In genomic region chr2:238425505-238425978, GRCh38 we compare ENCODE assay signal across 8 cellular contexts. TPM values are rescaled to one million over a fixed set of nuclear protein-coding genes. Genes with fewer than 3 reads are reported as not detected.
DNase-seq lines count a peak whose midpoint lies in the region; ATAC-seq, FAIRE-seq and TF ChIP-seq lines count a peak whose summit lies in the region.

No MANE protein-coding gene starts in this region.

- H3K9ac ChIP-seq in HCT116 (ENCODE audit: low read length) (peak overlapping the region; percentile 87), adipocyte (ENCODE audit: low read length) (no peak overlapping the region), mucosa of rectum (ENCODE audit: low read depth in 1 of 2, low read length in 2 of 2) (peak overlapping the region in 1 of 2 donors; percentile 82)

- H3K4me2 ChIP-seq in HCT116 (ENCODE audit: low read length), result peak overlapping the region; percentile 87

- CTCF ChIA-PET in AG04450 (lab: Charles Lee) (no interaction called here), HCT116 (lab: Charles Lee) (no interaction called here)

- H3K4me3 ChIP-seq in AG04450 (ENCODE audit: low read depth, low read length) (peak overlapping the region; percentile 95), HCT116 (replicated peaks in 1 of 2; ENCODE audit: low read depth in 1 of 2, low read length in 2 of 2) (peak overlapping the region; percentile 95 to 96), adipocyte (ENCODE audit: low read length) (peak overlapping the region; percentile 94), mucosa of rectum (ENCODE audit: low read length in 2 of 2) (peak overlapping the region; percentile 82 to 94)

- no peak for FAIRE-seq in GM19239 (lab: Jason Lieb, UNC)
- no peak for FAIRE-seq in D721Med (lab: Jason Lieb, UNC)

- ATAC-seq in HCT116 (no peak), GM18861 (IDR thresholded peaks at IDR 0.05; ENCODE audit: unreplicated experiment) (no peak)

- no peaks in the 10 kb centered on the region for H3K9me2 ChIP-seq in HCT116 (ENCODE audit: insufficient read depth)

- H3K79me2 ChIP-seq in HCT116 (ENCODE audit: insufficient read depth, low read length), result peaks cover 35% of the 10 kb centered on the region

- no peaks in the 10 kb centered on the region for H3K27me3 ChIP-seq in AG04450 (ENCODE audit: control insufficient read depth, insufficient read depth, low read length)
- H3K27me3 ChIP-seq in HCT116 (ENCODE audit: insufficient read depth, low read length), result no peaks in the 10 kb centered on the region
- H3K27me3 ChIP-seq in adipocyte (replicated peaks; ENCODE audit: control insufficient read depth, insufficient read depth, low read length), result no peaks in the 10 kb centered on the region
- H3K27me3 ChIP-seq in mucosa of rectum (ENCODE audit: control insufficient read depth in 2 of 2, insufficient read depth in 2 of 2, low read length in 2 of 2), result no peaks in the 10 kb centered on the region

- TF ChIP-seq CTCF in AG04450 (IDR thresholded peaks at IDR 0.05; ENCODE audit: low read depth, low read length) (no peak), HCT116 (IDR thresholded peaks at IDR 0.05 in 2 of 3, conservative IDR thresholded peaks at IDR 0.05 in 1 of 3; ENCODE audit: borderline replicate concordance in 1 of 3, insufficient read depth in 1 of 3, low read depth in 2 of 3, low read length in 2 of 3) (no peak), D721Med (IDR thresholded peaks at IDR 0.05; ENCODE audit: insufficient read depth, missing control alignments) (no peak)

- H3K4me1 ChIP-seq in HCT116 (ENCODE audit: control insufficient read depth in 1 of 2, insufficient read depth in 2 of 2, low read length in 2 of 2) (peaks cover 17 to 20% of the 10 kb centered on the region in 2 experiments), adipocyte (ENCODE audit: control insufficient read depth, insufficient read depth, low read length) (peaks cover 51% of the 10 kb centered on the region), mucosa of rectum (ENCODE audit: control insufficient read depth in 2 of 2, insufficient read depth in 2 of 2, low read length in 2 of 2) (peaks cover 17% of the 10 kb centered on the region in 2 donors)

- intact Hi-C loops in HCT116 (cut with micrococcal nuclease), result no loop called here

- RAD21 ChIA-PET in HCT116 (lab: Charles Lee; ENCODE audit: low non-redundant PET in 1 of 2, low total read pairs in 2 of 2, uncharacterized antibody in 2 of 2, unreplicated experiment in 2 of 2), result no interaction called here

- H3K36me3 ChIP-seq in HCT116 (ENCODE audit: control insufficient read depth in 1 of 2, insufficient read depth in 2 of 2, low read length in 2 of 2), result peaks cover 0 to 8% of the 10 kb centered on the region in 2 experiments; a peak in 2 of 4 replicates
- peaks cover 2% of the 10 kb centered on the region for H3K36me3 ChIP-seq in adipocyte (ENCODE audit: control insufficient read depth, insufficient read depth, low read length, severe bottlenecking)
- H3K36me3 ChIP-seq in mucosa of rectum (ENCODE audit: control insufficient read depth in 2 of 2, insufficient read depth in 2 of 2, low read length in 2 of 2), result peaks cover 0 to 7% of the 10 kb centered on the region in 2 donors

- no peak overlapping the region for H2AFZ ChIP-seq in HCT116 (ENCODE audit: low read depth, low read length, poor library complexity, severe bottlenecking)

- H3K9me3 ChIP-seq in AG04450 (ENCODE audit: control insufficient read depth, insufficient read depth, low read length) (peaks cover under 1% of the 10 kb centered on the region), HCT116 (ENCODE audit: control insufficient read depth in 1 of 2, insufficient read depth in 1 of 2, low read depth in 1 of 2, low read length in 2 of 2) (peaks cover 2% of the 10 kb centered on the region in 2 experiments; a peak in 2 of 4 replicates), adipocyte (ENCODE audit: control insufficient read depth, low read length) (no peaks in the 10 kb centered on the region), mucosa of rectum (ENCODE audit: control insufficient read depth in 2 of 2, low read length in 2 of 2) (peaks cover 0 to 4% of the 10 kb centered on the region in 2 donors)

- TF ChIP-seq POLR2A in HCT116 (IDR thresholded peaks at IDR 0.05; ENCODE audit: borderline replicate concordance, extremely low read depth, insufficient read depth, insufficient read length), result no peak

- no peak for TF ChIP-seq RAD21 in HCT116 (IDR thresholded peaks at IDR 0.05; ENCODE audit: low read depth)

- DNase-seq in AG04450 (ENCODE audit: low read depth, low spot score), result no peak
- no peak for DNase-seq in HCT116 (ENCODE audit: low read depth, low spot score)
- DNase-seq in adipocyte (ENCODE audit: low read depth), result no peak
- DNase-seq in GM19239 (ENCODE audit: insufficient read length, low spot score), result no peak
- no peak for DNase-seq in T1000 (lab: John Stamatoyannopoulos, UW)
- DNase-seq in D721Med (ENCODE audit: insufficient read length, low spot score), result no peak

- no peaks in the 10 kb centered on the region for H4K20me1 ChIP-seq in HCT116 (ENCODE audit: insufficient read depth)

- POLR2A ChIA-PET in AG04450 (lab: Yijun Ruan, JAX) (no interaction called here), HCT116 (lab: Charles Lee) (no interaction called here)

- BruUV-seq in HCT116 (replicated peaks; lab: Mats Ljungman, UMichigan), result no TSS peak

- H3K27ac ChIP-seq in AG04450 (ENCODE audit: low read depth, low read length) (peak overlapping the region; percentile 97), HCT116 (ENCODE audit: low read depth, low read length) (peak overlapping the region; percentile 98), mucosa of rectum (ENCODE audit: low read depth in 2 of 2, low read length in 2 of 2) (peak overlapping the region in 1 of 2 donors; percentile 96)

TF ChIP-seq in HCT116, 20 proteins besides CTCF, POLR2A, EP300 and RAD21:
- TF ChIP-seq CBX3 (IDR thresholded peaks at IDR 0.05; ENCODE audit: low read depth), result no peak
- no peak for TF ChIP-seq SP1 (IDR thresholded peaks at IDR 0.05; ENCODE audit: low read depth)
- TF ChIP-seq SIN3A (IDR thresholded peaks at IDR 0.05; ENCODE audit: low read depth), result no peak
- no peak for TF ChIP-seq SRF (IDR thresholded peaks at IDR 0.05; ENCODE audit: low read depth)

RNA-seq across cellular contexts. Expression of gene ASB1, which starts 1.2 kb away (rescaled TPM):
- 29.8 and 30.5 TPM in 2 replicates for polyA plus RNA-seq in AG04450 (2011; rRNA removed)
- 25.0 and 35.0 TPM in 2 replicates for polyA minus RNA-seq in AG04450 (2011; rRNA and poly(A)+ RNA removed)
- 43.1 TPM for total RNA-seq in HCT116 (2021; ENCODE audit: unreplicated experiment)
- polyA plus RNA-seq in HCT116 (2012), result 37.3 and 40.8 TPM in 2 replicates
